ENCODE assay signal across 1 cellular context in the genomic region with DNA sequence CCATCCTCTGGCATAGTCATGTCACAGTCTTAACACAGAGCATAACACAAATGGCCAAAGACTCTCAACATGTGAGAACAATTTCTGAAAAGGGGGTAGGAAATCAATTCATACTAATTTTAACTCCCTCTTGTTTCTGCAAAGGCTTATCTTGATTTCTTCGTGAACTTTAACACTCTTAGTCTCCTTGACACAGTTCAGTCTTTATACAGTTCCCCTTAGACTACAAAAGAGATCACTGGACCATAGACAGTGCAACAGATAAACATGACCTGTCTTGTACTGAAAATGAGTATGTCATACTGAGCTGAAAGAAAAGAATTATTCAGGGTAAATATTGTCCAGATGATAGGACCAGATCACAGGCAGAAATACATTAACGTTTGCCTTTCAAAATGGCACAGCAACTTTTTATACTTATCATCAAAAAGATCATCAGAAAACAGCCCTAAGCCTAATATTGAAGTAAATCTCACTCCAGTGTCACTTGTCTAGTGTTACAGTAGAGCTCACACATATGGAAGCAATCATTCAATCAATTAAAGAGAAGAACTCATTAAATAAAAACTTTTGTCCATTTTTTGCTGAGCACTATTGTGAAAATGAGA.
TF ChIP-seq lines count a peak whose summit lies in the region.

No MANE protein-coding gene starts in this region.

TF ChIP-seq in SK-N-SH, 30 proteins besides CTCF, POLR2A, EP300 and RAD21 (continued from another document):
- TF ChIP-seq, protein P1, sequence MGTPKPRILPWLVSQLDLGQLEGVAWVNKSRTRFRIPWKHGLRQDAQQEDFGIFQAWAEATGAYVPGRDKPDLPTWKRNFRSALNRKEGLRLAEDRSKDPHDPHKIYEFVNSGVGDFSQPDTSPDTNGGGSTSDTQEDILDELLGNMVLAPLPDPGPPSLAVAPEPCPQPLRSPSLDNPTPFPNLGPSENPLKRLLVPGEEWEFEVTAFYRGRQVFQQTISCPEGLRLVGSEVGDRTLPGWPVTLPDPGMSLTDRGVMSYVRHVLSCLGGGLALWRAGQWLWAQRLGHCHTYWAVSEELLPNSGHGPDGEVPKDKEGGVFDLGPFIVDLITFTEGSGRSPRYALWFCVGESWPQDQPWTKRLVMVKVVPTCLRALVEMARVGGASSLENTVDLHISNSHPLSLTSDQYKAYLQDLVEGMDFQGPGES (IDR thresholded peaks at IDR 0.05; ENCODE audit: low read depth, low read length) = no peak
- no peak for TF ChIP-seq GABPA (IDR thresholded peaks at IDR 0.05; ENCODE audit: low read depth)
- TF ChIP-seq JUND (IDR thresholded peaks at IDR 0.05) = no peak
- TF ChIP-seq, protein P2, sequence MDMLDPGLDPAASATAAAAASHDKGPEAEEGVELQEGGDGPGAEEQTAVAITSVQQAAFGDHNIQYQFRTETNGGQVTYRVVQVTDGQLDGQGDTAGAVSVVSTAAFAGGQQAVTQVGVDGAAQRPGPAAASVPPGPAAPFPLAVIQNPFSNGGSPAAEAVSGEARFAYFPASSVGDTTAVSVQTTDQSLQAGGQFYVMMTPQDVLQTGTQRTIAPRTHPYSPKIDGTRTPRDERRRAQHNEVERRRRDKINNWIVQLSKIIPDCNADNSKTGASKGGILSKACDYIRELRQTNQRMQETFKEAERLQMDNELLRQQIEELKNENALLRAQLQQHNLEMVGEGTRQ (IDR thresholded peaks at IDR 0.05; ENCODE audit: borderline replicate concordance, low read depth, low read length) = no peak
- TF ChIP-seq, protein P3, sequence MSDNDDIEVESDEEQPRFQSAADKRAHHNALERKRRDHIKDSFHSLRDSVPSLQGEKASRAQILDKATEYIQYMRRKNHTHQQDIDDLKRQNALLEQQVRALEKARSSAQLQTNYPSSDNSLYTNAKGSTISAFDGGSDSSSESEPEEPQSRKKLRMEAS (IDR thresholded peaks at IDR 0.05; ENCODE audit: low read depth) = no peak
- TF ChIP-seq POLR2AphosphoS5 (IDR thresholded peaks at IDR 0.05; ENCODE audit: low read depth, low read length) = no peak
- TF ChIP-seq, protein P4, sequence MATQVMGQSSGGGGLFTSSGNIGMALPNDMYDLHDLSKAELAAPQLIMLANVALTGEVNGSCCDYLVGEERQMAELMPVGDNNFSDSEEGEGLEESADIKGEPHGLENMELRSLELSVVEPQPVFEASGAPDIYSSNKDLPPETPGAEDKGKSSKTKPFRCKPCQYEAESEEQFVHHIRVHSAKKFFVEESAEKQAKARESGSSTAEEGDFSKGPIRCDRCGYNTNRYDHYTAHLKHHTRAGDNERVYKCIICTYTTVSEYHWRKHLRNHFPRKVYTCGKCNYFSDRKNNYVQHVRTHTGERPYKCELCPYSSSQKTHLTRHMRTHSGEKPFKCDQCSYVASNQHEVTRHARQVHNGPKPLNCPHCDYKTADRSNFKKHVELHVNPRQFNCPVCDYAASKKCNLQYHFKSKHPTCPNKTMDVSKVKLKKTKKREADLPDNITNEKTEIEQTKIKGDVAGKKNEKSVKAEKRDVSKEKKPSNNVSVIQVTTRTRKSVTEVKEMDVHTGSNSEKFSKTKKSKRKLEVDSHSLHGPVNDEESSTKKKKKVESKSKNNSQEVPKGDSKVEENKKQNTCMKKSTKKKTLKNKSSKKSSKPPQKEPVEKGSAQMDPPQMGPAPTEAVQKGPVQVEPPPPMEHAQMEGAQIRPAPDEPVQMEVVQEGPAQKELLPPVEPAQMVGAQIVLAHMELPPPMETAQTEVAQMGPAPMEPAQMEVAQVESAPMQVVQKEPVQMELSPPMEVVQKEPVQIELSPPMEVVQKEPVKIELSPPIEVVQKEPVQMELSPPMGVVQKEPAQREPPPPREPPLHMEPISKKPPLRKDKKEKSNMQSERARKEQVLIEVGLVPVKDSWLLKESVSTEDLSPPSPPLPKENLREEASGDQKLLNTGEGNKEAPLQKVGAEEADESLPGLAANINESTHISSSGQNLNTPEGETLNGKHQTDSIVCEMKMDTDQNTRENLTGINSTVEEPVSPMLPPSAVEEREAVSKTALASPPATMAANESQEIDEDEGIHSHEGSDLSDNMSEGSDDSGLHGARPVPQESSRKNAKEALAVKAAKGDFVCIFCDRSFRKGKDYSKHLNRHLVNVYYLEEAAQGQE (IDR thresholded peaks at IDR 0.05; ENCODE audit: low read depth, low read length) = no peak
- no peak for TF ChIP-seq EZH2phosphoT487 (IDR thresholded peaks at IDR 0.05; ENCODE audit: borderline replicate concordance, low read depth)
- TF ChIP-seq FOXJ3 (CRISPR knock-in tag; IDR thresholded peaks at IDR 0.05) = no peak
- TF ChIP-seq, protein P5, sequence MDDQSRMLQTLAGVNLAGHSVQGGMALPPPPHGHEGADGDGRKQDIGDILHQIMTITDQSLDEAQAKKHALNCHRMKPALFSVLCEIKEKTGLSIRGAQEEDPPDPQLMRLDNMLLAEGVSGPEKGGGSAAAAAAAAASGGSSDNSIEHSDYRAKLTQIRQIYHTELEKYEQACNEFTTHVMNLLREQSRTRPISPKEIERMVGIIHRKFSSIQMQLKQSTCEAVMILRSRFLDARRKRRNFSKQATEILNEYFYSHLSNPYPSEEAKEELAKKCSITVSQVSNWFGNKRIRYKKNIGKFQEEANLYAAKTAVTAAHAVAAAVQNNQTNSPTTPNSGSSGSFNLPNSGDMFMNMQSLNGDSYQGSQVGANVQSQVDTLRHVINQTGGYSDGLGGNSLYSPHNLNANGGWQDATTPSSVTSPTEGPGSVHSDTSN (IDR thresholded peaks at IDR 0.05) = no peak
